Comparison of ENCODE assay signal across 2 cellular contexts in the genomic region with DNA sequence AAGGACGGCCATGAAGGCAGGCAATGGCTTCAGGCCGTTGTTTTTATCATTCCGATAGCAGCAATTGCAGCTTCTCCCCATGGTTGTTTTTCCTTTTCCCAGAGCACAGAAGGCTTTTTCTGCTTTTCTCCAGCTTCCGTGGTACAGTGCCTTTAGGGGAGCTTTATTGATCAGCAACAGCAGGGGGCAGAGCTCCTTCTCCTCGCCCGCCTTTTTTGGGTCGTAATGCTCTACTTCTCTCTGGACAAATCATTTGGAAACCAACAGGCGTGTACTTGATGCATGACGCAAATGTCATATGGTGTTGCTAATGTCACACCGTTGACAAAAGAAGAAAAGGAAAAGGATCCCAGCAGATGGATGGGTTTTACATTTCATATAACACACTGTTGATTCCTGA.
TF ChIP-seq lines count a peak whose summit lies in the region.

No MANE protein-coding gene starts in this region.

TF ChIP-seq in H1, 55 proteins besides CTCF, POLR2A, EP300 and RAD21:
- TF ChIP-seq BRCA1 (IDR thresholded peaks at IDR 0.05; ENCODE audit: low read depth, low read length) (no peak), HDAC6 (IDR thresholded peaks at IDR 0.05; ENCODE audit: low read depth, low read length) (no peak), FOSL1 (IDR thresholded peaks at IDR 0.05; ENCODE audit: insufficient read depth, low read depth, low read length) (no peak), TCF12 (IDR thresholded peaks at IDR 0.05; ENCODE audit: low read depth, low read length) (no peak), TAF1 (IDR thresholded peaks at IDR 0.05; ENCODE audit: low read depth, low read length) (no peak), CBX5 (IDR thresholded peaks at IDR 0.05; ENCODE audit: low read depth, low read length) (no peak), TAF7 (optimal IDR thresholded peaks at IDR 0.05; ENCODE audit: borderline replicate concordance, low read depth, low read length) (no peak), SP4 (IDR thresholded peaks at IDR 0.05; ENCODE audit: low read length) (no peak), PHF8 (conservative IDR thresholded peaks at IDR 0.05; ENCODE audit: low read depth, low read length) (no peak), EZH2 (IDR thresholded peaks at IDR 0.05; ENCODE audit: low read depth, low read length, severe bottlenecking) (no peak), SRF (IDR thresholded peaks at IDR 0.05; ENCODE audit: low read depth, low read length) (no peak), YY1 (IDR thresholded peaks at IDR 0.05; ENCODE audit: low read depth, low read length) (no peak), HDAC2 (IDR thresholded peaks at IDR 0.05; ENCODE audit: borderline replicate concordance in 1 of 2, low read depth in 2 of 2, low read length in 2 of 2) (no peak), ZNF274 (IDR thresholded peaks at IDR 0.05; ENCODE audit: borderline replicate concordance, extremely low read depth, low read length) (no peak), NANOG (IDR thresholded peaks at IDR 0.05; ENCODE audit: insufficient read depth, low read depth, low read length, poor library complexity, severe bottlenecking) (no peak), GTF2F1 (IDR thresholded peaks at IDR 0.05; ENCODE audit: borderline replicate concordance, low read depth, low read length) (no peak), POU5F1 (IDR thresholded peaks at IDR 0.05; ENCODE audit: low read depth, low read length) (no peak), SP1 (IDR thresholded peaks at IDR 0.05; ENCODE audit: low read depth, low read length) (no peak), BCL11A (IDR thresholded peaks at IDR 0.05; ENCODE audit: low read depth in 2 of 2, low read length in 2 of 2) (no peak)
- TF ChIP-seq, protein P1, sequence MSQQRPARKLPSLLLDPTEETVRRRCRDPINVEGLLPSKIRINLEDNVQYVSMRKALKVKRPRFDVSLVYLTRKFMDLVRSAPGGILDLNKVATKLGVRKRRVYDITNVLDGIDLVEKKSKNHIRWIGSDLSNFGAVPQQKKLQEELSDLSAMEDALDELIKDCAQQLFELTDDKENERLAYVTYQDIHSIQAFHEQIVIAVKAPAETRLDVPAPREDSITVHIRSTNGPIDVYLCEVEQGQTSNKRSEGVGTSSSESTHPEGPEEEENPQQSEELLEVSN (IDR thresholded peaks at IDR 0.05): no peak

TF ChIP-seq in neural cell, 6 proteins besides CTCF, POLR2A, EP300 and RAD21:
- TF ChIP-seq, protein P2, sequence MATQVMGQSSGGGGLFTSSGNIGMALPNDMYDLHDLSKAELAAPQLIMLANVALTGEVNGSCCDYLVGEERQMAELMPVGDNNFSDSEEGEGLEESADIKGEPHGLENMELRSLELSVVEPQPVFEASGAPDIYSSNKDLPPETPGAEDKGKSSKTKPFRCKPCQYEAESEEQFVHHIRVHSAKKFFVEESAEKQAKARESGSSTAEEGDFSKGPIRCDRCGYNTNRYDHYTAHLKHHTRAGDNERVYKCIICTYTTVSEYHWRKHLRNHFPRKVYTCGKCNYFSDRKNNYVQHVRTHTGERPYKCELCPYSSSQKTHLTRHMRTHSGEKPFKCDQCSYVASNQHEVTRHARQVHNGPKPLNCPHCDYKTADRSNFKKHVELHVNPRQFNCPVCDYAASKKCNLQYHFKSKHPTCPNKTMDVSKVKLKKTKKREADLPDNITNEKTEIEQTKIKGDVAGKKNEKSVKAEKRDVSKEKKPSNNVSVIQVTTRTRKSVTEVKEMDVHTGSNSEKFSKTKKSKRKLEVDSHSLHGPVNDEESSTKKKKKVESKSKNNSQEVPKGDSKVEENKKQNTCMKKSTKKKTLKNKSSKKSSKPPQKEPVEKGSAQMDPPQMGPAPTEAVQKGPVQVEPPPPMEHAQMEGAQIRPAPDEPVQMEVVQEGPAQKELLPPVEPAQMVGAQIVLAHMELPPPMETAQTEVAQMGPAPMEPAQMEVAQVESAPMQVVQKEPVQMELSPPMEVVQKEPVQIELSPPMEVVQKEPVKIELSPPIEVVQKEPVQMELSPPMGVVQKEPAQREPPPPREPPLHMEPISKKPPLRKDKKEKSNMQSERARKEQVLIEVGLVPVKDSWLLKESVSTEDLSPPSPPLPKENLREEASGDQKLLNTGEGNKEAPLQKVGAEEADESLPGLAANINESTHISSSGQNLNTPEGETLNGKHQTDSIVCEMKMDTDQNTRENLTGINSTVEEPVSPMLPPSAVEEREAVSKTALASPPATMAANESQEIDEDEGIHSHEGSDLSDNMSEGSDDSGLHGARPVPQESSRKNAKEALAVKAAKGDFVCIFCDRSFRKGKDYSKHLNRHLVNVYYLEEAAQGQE (IDR thresholded peaks at IDR 0.05; ENCODE audit: borderline replicate concordance): no peak
- TF ChIP-seq EZH2 (IDR thresholded peaks at IDR 0.05; ENCODE audit: borderline replicate concordance, insufficient read depth, low read length, poor library complexity, severe bottlenecking): no peak
- no peak for TF ChIP-seq POLR2AphosphoS5 (IDR thresholded peaks at IDR 0.05)
- TF ChIP-seq TAF1 (IDR thresholded peaks at IDR 0.05; ENCODE audit: low read depth): no peak
- TF ChIP-seq SMC3 (conservative IDR thresholded peaks at IDR 0.05; ENCODE audit: poor library complexity): no peak
- no peak for TF ChIP-seq MXI1 (conservative IDR thresholded peaks at IDR 0.05; ENCODE audit: poor library complexity, severe bottlenecking)
